In genomic region chr4:148273501-148273986, GRCh38 we compare ENCODE assay signal across 1 cellular context.
TF ChIP-seq lines count a peak whose summit lies in the region.

No MANE protein-coding gene starts in this region.

TF ChIP-seq in H1, 55 proteins besides CTCF, POLR2A, EP300 and RAD21:
- TF ChIP-seq YY1 (IDR thresholded peaks at IDR 0.05; ENCODE audit: low read depth, low read length) (no peak), ASH2L (IDR thresholded peaks at IDR 0.05; ENCODE audit: low read length) (no peak), HDAC2 (IDR thresholded peaks at IDR 0.05; ENCODE audit: borderline replicate concordance in 1 of 2, low read depth in 2 of 2, low read length in 2 of 2) (no peak), TAF7 (optimal IDR thresholded peaks at IDR 0.05; ENCODE audit: borderline replicate concordance, low read depth, low read length) (no peak), TEAD4 (IDR thresholded peaks at IDR 0.05; ENCODE audit: low read depth, low read length) (no peak), SP4 (IDR thresholded peaks at IDR 0.05; ENCODE audit: low read length) (no peak), BCL11A (IDR thresholded peaks at IDR 0.05; ENCODE audit: low read depth in 2 of 2, low read length in 2 of 2) (no peak), SIRT6 (IDR thresholded peaks at IDR 0.05; ENCODE audit: low read length) (no peak), EZH2 (IDR thresholded peaks at IDR 0.05; ENCODE audit: low read depth, low read length, severe bottlenecking) (no peak), SP1 (IDR thresholded peaks at IDR 0.05; ENCODE audit: low read depth, low read length) (no peak), CHD1 (IDR thresholded peaks at IDR 0.05; ENCODE audit: low read depth, low read length) (no peak), GABPA (IDR thresholded peaks at IDR 0.05; ENCODE audit: borderline replicate concordance, insufficient read depth, low read length) (no peak), FOSL1 (IDR thresholded peaks at IDR 0.05; ENCODE audit: insufficient read depth, low read depth, low read length) (no peak), BRCA1 (IDR thresholded peaks at IDR 0.05; ENCODE audit: low read depth, low read length) (no peak), EGR1 (IDR thresholded peaks at IDR 0.05; ENCODE audit: borderline replicate concordance, low read depth, low read length) (no peak)
